ENCODE assay signal across 9 cellular contexts in genomic region chr17:5785867-5786509, GRCh38.
A peak's percentile ranks its signal among the peaks of the same experiment; 100 is the strongest.
DNase-seq lines count a peak whose midpoint lies in the region; ATAC-seq and TF ChIP-seq lines count a peak whose summit lies in the region.
"Had no signal": no experiment of that assay in that cellular context is flagged by ENCODE, and none has a peak within 500 bp of the region (broad histone marks: within the 10 kb centered on the region; RNA-seq: fewer than 3 reads in every experiment).

No MANE protein-coding gene starts in this region.

- TF ChIP-seq POLR2A in gastrocnemius medialis (IDR thresholded peaks at IDR 0.05), result no peak

- intact Hi-C loops in gastrocnemius medialis (cut with DNase I; ENCODE audit: low total_unique reads), result no loop called here

- no peak overlapping the region for H3K27ac ChIP-seq in gastrocnemius medialis

- H3K9me3 ChIP-seq in gastrocnemius medialis, result peaks cover 0 to 7% (median 0%) of the 10 kb centered on the region in 3 donors

- in situ Hi-C loops in gastrocnemius medialis (cut with MboI; ENCODE audit: low sequenced_read_pairs in 4 of 4), result no loop called here

- TF ChIP-seq CTCF in gastrocnemius medialis (IDR thresholded peaks at IDR 0.05 in 4 of 5, conservative IDR thresholded peaks at IDR 0.05 in 1 of 5), result no peak

- peak; percentile 27 for DNase-seq in astrocyte of the hippocampus (ENCODE audit: low read depth, low spot score)
- DNase-seq in skeletal muscle cell (ENCODE audit: low read depth), result peak; percentile 45
- DNase-seq in NCI-H1092 treated with DMSO at 0.1 percent for 48 hours (lab: John Stamatoyannopoulos, UW), result no peak
- DNase-seq in gastrocnemius medialis, result no peak
- no peak for DNase-seq in NCI-H446 (lab: John Stamatoyannopoulos, UW)
- no peak for DNase-seq in NCI-H1694 (lab: John Stamatoyannopoulos, UW)
- DNase-seq: activated CD4-positive, alpha-beta T cell treated with anti-CD3 and anti-CD28 coated beads, Interleukin-2, amount 50 U/mL, for 1 hour had no signal

- H3K4me3 ChIP-seq in skeletal muscle cell (ENCODE audit: low read depth, low read length) (no peak overlapping the region), gastrocnemius medialis (no peak overlapping the region)

- H3K36me3 ChIP-seq in gastrocnemius medialis, result no peaks in the 10 kb centered on the region

- H3K4me1 ChIP-seq in gastrocnemius medialis, result no peaks in the 10 kb centered on the region

- peaks cover 0 to 3% (median 2%) of the 10 kb centered on the region in 3 donors for H3K27me3 ChIP-seq in gastrocnemius medialis

- ATAC-seq in GM18858 (IDR thresholded peaks at IDR 0.05; ENCODE audit: unreplicated experiment), result peak; percentile 46
- peak; percentile 75 for ATAC-seq in HG02884 (IDR thresholded peaks at IDR 0.05; ENCODE audit: unreplicated experiment)
- no peak for ATAC-seq in gastrocnemius medialis

Comparison
In these comparisons a context has a peak if more than half of its experiments do, and no peak if none do; other contexts are left out.
1. ATAC-seq: peak in GM18858 (single experiment) and HG02884 (single experiment); none in gastrocnemius medialis (0 of 2).
2. DNase-seq: peak in astrocyte of the hippocampus (single experiment) and skeletal muscle cell (single experiment); none in NCI-H1092 treated with DMSO at 0.1 percent for 48 hours (single experiment), gastrocnemius medialis (0 of 2), NCI-H446 (0 of 2) and NCI-H1694 (single experiment).